ENCODE assay signal across 8 cellular contexts in the genomic region with DNA sequence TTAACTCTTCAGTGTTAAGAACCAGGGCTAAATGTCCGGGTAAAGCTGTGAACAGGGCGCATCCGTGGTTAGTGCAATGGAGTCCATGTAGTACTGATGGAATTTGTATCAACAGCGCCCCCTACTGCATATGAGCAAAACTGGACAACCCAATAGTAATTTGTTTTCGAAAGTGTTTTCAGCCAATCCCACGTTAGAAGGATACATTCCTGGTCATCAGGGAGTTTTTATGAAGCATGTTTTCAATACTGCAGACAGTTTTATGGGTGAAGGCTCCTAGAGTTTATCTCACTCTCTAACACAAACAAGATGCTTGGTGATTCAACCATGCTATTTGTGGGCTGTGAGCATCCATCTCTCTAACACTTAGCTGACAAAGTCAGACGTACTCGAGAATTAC. TPM values are rescaled to one million over a fixed set of nuclear protein-coding genes. Genes with fewer than 3 reads are reported as not detected.
DNase-seq lines count a peak whose midpoint lies in the region; ATAC-seq and TF ChIP-seq lines count a peak whose summit lies in the region.

No MANE protein-coding gene starts in this region.

- H3K9me3 ChIP-seq in cardiac muscle cell (ENCODE audit: low read depth): no peaks in the 10 kb centered on the region

- ATAC-seq in left ventricle myocardium superior (no peak), GM19328 (IDR thresholded peaks at IDR 0.05; ENCODE audit: unreplicated experiment) (no peak)

- H3K4me3 Mint-ChIP-seq in activated naive CD4-positive, alpha-beta T cell treated with anti-CD3 and anti-CD28 coated beads for 36 hours: no peak overlapping the region

- TF ChIP-seq CTCF in cardiac muscle cell (IDR thresholded peaks at IDR 0.05; ENCODE audit: low read depth, low read length) (peak; percentile 47), NB4 (IDR thresholded peaks at IDR 0.05; ENCODE audit: low read depth, low read length) (peak; percentile 67)

- no peak overlapping the region for H3K27ac Mint-ChIP-seq in activated naive CD4-positive, alpha-beta T cell treated with anti-CD3 and anti-CD28 coated beads for 36 hours

- CTCF ChIA-PET in activated naive CD4-positive, alpha-beta T cell treated with anti-CD3 and anti-CD28 coated beads for 36 hours (lab: Charles Lee): interaction anchor here (0.8 to 3.2 kb wide), 17 partner anchors 10 to 270 kb away, joined by 3 to 18 read pairs (median 4); no protein-coding TSS in a partner anchor

- H3K9me3 Mint-ChIP-seq in activated naive CD4-positive, alpha-beta T cell treated with anti-CD3 and anti-CD28 coated beads for 36 hours: no peaks in the 10 kb centered on the region

- H3K4me1 ChIP-seq in cardiac muscle cell (ENCODE audit: low read depth): no peaks in the 10 kb centered on the region

- peak in 1 of 2 donors; percentile 23 for DNase-seq in cardiac muscle cell (ENCODE audit: low read depth in 1 of 2, low spot score in 1 of 2)
- no peak for DNase-seq in left ventricle myocardium superior
- peak; percentile 76 for DNase-seq in NB4 (ENCODE audit: low read depth)
- peak; percentile 78 for DNase-seq in activated naive CD4-positive, alpha-beta T cell treated with anti-CD3 and anti-CD28 coated beads for 36 hours
- DNase-seq in left kidney (ENCODE audit: low read depth, low spot score): peak; percentile 66
- no peak for DNase-seq in NCI-H2029 (lab: John Stamatoyannopoulos, UW)
- DNase-seq in OCI-M2 (lab: John Stamatoyannopoulos, UW; ENCODE audit: unreplicated experiment): no peak

- no peak for TF ChIP-seq POLR2A in NB4 (IDR thresholded peaks at IDR 0.05; ENCODE audit: extremely low read depth, insufficient read length)

- no peaks in the 10 kb centered on the region for H3K36me3 ChIP-seq in cardiac muscle cell

- H3K4me3 ChIP-seq in cardiac muscle cell: no peak overlapping the region
- H3K4me3 ChIP-seq in NB4 (ENCODE audit: low read depth, low read length): no peak overlapping the region

- intact Hi-C loops in left ventricle myocardium superior (cut with micrococcal nuclease): no loop called here
- intact Hi-C loops in activated naive CD4-positive, alpha-beta T cell treated with anti-CD3 and anti-CD28 coated beads for 36 hours (cut with micrococcal nuclease): loop anchor here (1.0 to 2.0 kb wide), 5 partner anchors 90 to 418 kb away; a partner anchor contains a TSS

- H3K4me1 Mint-ChIP-seq in activated naive CD4-positive, alpha-beta T cell treated with anti-CD3 and anti-CD28 coated beads for 36 hours (ENCODE audit: low read depth): no peaks in the 10 kb centered on the region

- peaks cover 17% of the 10 kb centered on the region for H3K27me3 Mint-ChIP-seq in activated naive CD4-positive, alpha-beta T cell treated with anti-CD3 and anti-CD28 coated beads for 36 hours (ENCODE audit: low read depth)

- peaks cover 20% of the 10 kb centered on the region for H3K27me3 ChIP-seq in cardiac muscle cell

- no peak overlapping the region for H3K27ac ChIP-seq in cardiac muscle cell

- no peaks in the 10 kb centered on the region for H3K36me3 Mint-ChIP-seq in activated naive CD4-positive, alpha-beta T cell treated with anti-CD3 and anti-CD28 coated beads for 36 hours (ENCODE audit: low read depth)

RNA-seq across cellular contexts. Expression of a gene that starts 46.6 kb away (rescaled TPM):
- total RNA-seq in cardiac muscle cell (not detected in 2 replicates), left ventricle myocardium superior (not detected)
- not detected in 2 replicates for polyA plus RNA-seq in cardiac muscle cell
- total RNA-seq in activated naive CD4-positive, alpha-beta T cell treated with anti-CD3 and anti-CD28 coated beads for 36 hours: not detected

Comparison
In these comparisons a context has a peak if more than half of its experiments do, and no peak if none do; other contexts are left out.
1. DNase-seq: peak in NB4 (single experiment), activated naive CD4-positive, alpha-beta T cell treated with anti-CD3 and anti-CD28 coated beads for 36 hours (single experiment) and left kidney (single experiment); none in left ventricle myocardium superior (single experiment), NCI-H2029 (single experiment) and OCI-M2 (single experiment).